Comparison of ENCODE assay signal across 21 cellular contexts in genomic region chr19:19534556-19535265, GRCh38.
"Had no signal": no experiment of that assay in that cellular context is flagged by ENCODE, and none has a peak within 500 bp of the region (broad histone marks: within the 10 kb centered on the region; RNA-seq: fewer than 3 reads in every experiment).

No MANE protein-coding gene starts in this region.

- H3K27me3 ChIP-seq: thyroid gland had no signal

- H3K4me3 Mint-ChIP-seq: activated naive CD4-positive, alpha-beta T cell treated with anti-CD3 and anti-CD28 coated beads for 36 hours; memory B cell; naive thymus-derived CD4-positive, alpha-beta T cell; stimulated activated memory B cell treated with anti-CD40 and anti-IgM and Interleukin-4, amounts not matched to agents 10 μg/mL and 1 μg/mL and 100 μg/mL, for 72 hours had no signal

- H3K27ac ChIP-seq: cardiac muscle cell, esophagus muscularis mucosa, neutrophil, thyroid gland, uterus had no signal

- ATAC-seq: activated CD4-positive, CD25-positive, alpha-beta regulatory T cell treated with anti-CD3 and anti-CD28 coated beads, Interleukin-2, amount 50 U/mL, for 24 hours; left ventricle myocardium superior; mucosa of descending colon; naive thymus-derived CD4-positive, alpha-beta T cell; stimulated activated memory B cell treated with anti-CD40 and anti-IgM and Interleukin-4, amounts not matched to agents 10 μg/mL and 1 μg/mL and 100 μg/mL, for 72 hours had no signal

- FAIRE-seq: colon, endometrium had no signal

- H3K9me3 ChIP-seq: esophagus muscularis mucosa, mucosa of descending colon, neutrophil, thyroid gland, uterus had no signal

- H3K27ac Mint-ChIP-seq: activated naive CD4-positive, alpha-beta T cell treated with anti-CD3 and anti-CD28 coated beads for 36 hours; activated T-helper 2 cell treated with anti-CD3 and anti-CD28 coated beads, Interferon-gamma antibody, Interleukin-2, Interleukin-4, amounts not matched to agents 10 μg/mL and 5 μg/mL and 100 μg/mL, durations not matched to agents 14 hours and 24 hours and 36 hours; memory B cell; stimulated activated memory B cell treated with anti-CD40 and anti-IgM and Interleukin-4, amounts not matched to agents 10 μg/mL and 1 μg/mL and 100 μg/mL, for 72 hours had no signal

- H3K4me3 ChIP-seq: cardiac muscle cell, esophagus muscularis mucosa, mucosa of descending colon, thyroid gland, uterus had no signal

- DNase-seq: activated CD4-positive, alpha-beta T cell treated with anti-CD3 and anti-CD28 coated beads, Interleukin-2, amount 50 U/mL, for 1 hour; activated naive CD4-positive, alpha-beta T cell treated with anti-CD3 and anti-CD28 coated beads for 36 hours; hippocampal formation; kidney glomerular epithelial cell; left ventricle myocardium superior; mucosa of descending colon; naive thymus-derived CD4-positive, alpha-beta T cell; stimulated activated CD4-positive, alpha-beta T cell treated with anti-CD3 and anti-CD28 coated beads, Interleukin-2, amount 100 ng/mL, for 48 hours; SW 1271; T1000; thyroid gland; uterus had no signal

- H3K36me3 Mint-ChIP-seq: memory B cell had no signal

- H3K36me3 ChIP-seq: cardiac muscle cell, thyroid gland, uterus had no signal

- H3K9me3 Mint-ChIP-seq: activated naive CD4-positive, alpha-beta T cell treated with anti-CD3 and anti-CD28 coated beads for 36 hours; activated T-helper 2 cell treated with anti-CD3 and anti-CD28 coated beads, Interferon-gamma antibody, Interleukin-2, Interleukin-4, amounts not matched to agents 10 μg/mL and 5 μg/mL and 100 μg/mL, durations not matched to agents 14 hours and 24 hours and 36 hours; memory B cell; stimulated activated memory B cell treated with anti-CD40 and anti-IgM and Interleukin-4, amounts not matched to agents 10 μg/mL and 1 μg/mL and 100 μg/mL, for 72 hours had no signal
